In genomic region chr15:51234181-51234927, GRCh38 we compare ENCODE assay signal across 25 cellular contexts.
A peak's percentile ranks its signal among the peaks of the same experiment; 100 is the strongest.
DNase-seq lines count a peak whose midpoint lies in the region; ATAC-seq, FAIRE-seq and TF ChIP-seq lines count a peak whose summit lies in the region.
"Had no signal": no experiment of that assay in that cellular context is flagged by ENCODE, and none has a peak within 500 bp of the region (broad histone marks: within the 10 kb centered on the region; RNA-seq: fewer than 3 reads in every experiment).

No MANE protein-coding gene starts in this region.

- DNase-seq in GM12891 (ENCODE audit: insufficient read length, low spot score) = no peak
- peak; percentile 87 for DNase-seq in NB4 (ENCODE audit: low read depth)
- DNase-seq in esophagus muscularis mucosa (ENCODE audit: extremely low spot score) = peak; percentile 88
- no peak for DNase-seq in stimulated activated effector memory CD8-positive, alpha-beta T cell treated with anti-CD3 and anti-CD28 coated beads, Interleukin-12 subunit alpha, Interleukin-12 subunit beta, amount 100 ng/mL, for 72 hours (ENCODE audit: low spot score in 2 of 2)
- DNase-seq in HFFc6 = no peak
- no peak for DNase-seq in PC-9
- DNase-seq: activated CD4-positive, alpha-beta T cell treated with anti-CD3 and anti-CD28 coated beads for 1 hour; activated CD8-positive, alpha-beta memory T cell treated with anti-CD3 and anti-CD28 coated beads for 24 hours; activated T-cell treated with anti-CD3 and anti-CD28 coated beads, Interleukin-2, amount 50 U/mL, for 1 hour; amniotic stem cell; CD8-positive, alpha-beta T cell; DMS 273 treated with DMSO at 0.1 percent for 48 hours; effector CD8-positive, alpha-beta T cell; foreskin melanocyte; H7; left colon; mesendoderm; NCI-H1048; NCI-H2029; SHP77 treated with DMSO at 0.1 percent for 48 hours; spleen; stimulated activated CD4-positive, alpha-beta T cell treated with anti-CD3 and anti-CD28 coated beads, Interleukin-2, amount 100 ng/mL, for 48 hours; stimulated activated naive CD8-positive, alpha-beta T cell treated with anti-CD3 and anti-CD28 coated beads, Interleukin-15, Interleukin-2, amounts not matched to agents 100 U/mL and 50 U/mL, for 24 hours had no signal

- peaks cover 19% of the 10 kb centered on the region for H3K27me3 Mint-ChIP-seq in HFFc6 (ENCODE audit: insufficient read depth)

- H3K79me2 ChIP-seq in PC-9 (ENCODE audit: low read depth) = no peaks in the 10 kb centered on the region

- H3K4me1 Mint-ChIP-seq in stimulated activated effector memory CD8-positive, alpha-beta T cell treated with anti-CD3 and anti-CD28 coated beads, Interleukin-12 subunit alpha, Interleukin-12 subunit beta, amount 100 ng/mL, for 72 hours = no peaks in the 10 kb centered on the region
- H3K4me1 Mint-ChIP-seq in HFFc6 (ENCODE audit: low read depth) = no peaks in the 10 kb centered on the region

- TF ChIP-seq POLR2A in GM12891 (IDR thresholded peaks at IDR 0.05; ENCODE audit: low read depth, low read length) (no peak), NB4 (IDR thresholded peaks at IDR 0.05; ENCODE audit: extremely low read depth, insufficient read length) (no peak), esophagus muscularis mucosa (IDR thresholded peaks at IDR 0.05; ENCODE audit: low read depth) (no peak)

- H3K9me3 ChIP-seq in esophagus muscularis mucosa (no peaks in the 10 kb centered on the region), PC-9 (ENCODE audit: insufficient read depth, low read depth) (no peaks in the 10 kb centered on the region)
- H3K9me3 ChIP-seq: spleen had no signal

- H3K36me3 ChIP-seq in esophagus muscularis mucosa = no peaks in the 10 kb centered on the region
- no peaks in the 10 kb centered on the region for H3K36me3 ChIP-seq in PC-9 (ENCODE audit: low read depth)
- H3K36me3 ChIP-seq: spleen had no signal

- peak; percentile 50 for FAIRE-seq in GM12891 (lab: Jason Lieb, UNC)
- FAIRE-seq: colon had no signal

- no peaks in the 10 kb centered on the region for H3K4me1 ChIP-seq in esophagus muscularis mucosa
- H3K4me1 ChIP-seq in PC-9 (replicated peaks; ENCODE audit: insufficient read depth) = no peaks in the 10 kb centered on the region

- no peaks in the 10 kb centered on the region for H3F3A ChIP-seq in PC-9 (ENCODE audit: insufficient read depth, low read depth)

- WGBS in esophagus muscularis mucosa = 66% methylated on average over 14 of the region's 14 CpGs

- H3K36me3 Mint-ChIP-seq in stimulated activated effector memory CD8-positive, alpha-beta T cell treated with anti-CD3 and anti-CD28 coated beads, Interleukin-12 subunit alpha, Interleukin-12 subunit beta, amount 100 ng/mL, for 72 hours = no peaks in the 10 kb centered on the region
- no peaks in the 10 kb centered on the region for H3K36me3 Mint-ChIP-seq in HFFc6 (ENCODE audit: low read depth)
- H3K36me3 Mint-ChIP-seq: CD8-positive, alpha-beta T cell had no signal

- H2AFZ ChIP-seq in PC-9 = no peak overlapping the region

- TF ChIP-seq EP300 in esophagus muscularis mucosa (IDR thresholded peaks at IDR 0.05) = no peak

- no peak overlapping the region for H3K27ac Mint-ChIP-seq in stimulated activated effector memory CD8-positive, alpha-beta T cell treated with anti-CD3 and anti-CD28 coated beads, Interleukin-12 subunit alpha, Interleukin-12 subunit beta, amount 100 ng/mL, for 72 hours
- H3K27ac Mint-ChIP-seq in HFFc6 = no peak overlapping the region
- H3K27ac Mint-ChIP-seq: CD8-positive, alpha-beta T cell had no signal

- H3K4me3 Mint-ChIP-seq in stimulated activated effector memory CD8-positive, alpha-beta T cell treated with anti-CD3 and anti-CD28 coated beads, Interleukin-12 subunit alpha, Interleukin-12 subunit beta, amount 100 ng/mL, for 72 hours = no peak overlapping the region
- H3K4me3 Mint-ChIP-seq in HFFc6 = no peak overlapping the region
- H3K4me3 Mint-ChIP-seq: CD8-positive, alpha-beta T cell had no signal

- BruUV-seq in PC-9 (replicated peaks; lab: Mats Ljungman, UMichigan) = no TSS peak

- H3K27ac ChIP-seq in esophagus muscularis mucosa (replicated peaks in 1 of 4) = no peak overlapping the region
- H3K27ac ChIP-seq in PC-9 = no peak overlapping the region
- H3K27ac ChIP-seq: spleen had no signal

- H3K27me3 ChIP-seq in esophagus muscularis mucosa (peaks cover 0 to 18% (median 0%) of the 10 kb centered on the region in 4 donors), PC-9 (ENCODE audit: insufficient read depth, low read depth) (no peaks in the 10 kb centered on the region)

- POLR2A ChIA-PET in PC-9 (lab: Charles Lee; ENCODE audit: unreplicated experiment) = no interaction called here

- no peaks in the 10 kb centered on the region for H3K9me2 ChIP-seq in PC-9 (ENCODE audit: insufficient read depth)

- intact Hi-C loops in esophagus muscularis mucosa (cut with DNase I) (loop anchor here (5.0 kb wide), 2 partner anchors 148 to 168 kb away; no protein-coding TSS in a partner anchor), PC-9 (cut with micrococcal nuclease; ENCODE audit: unreplicated experiment) (no loop called here)

- peak overlapping the region; percentile 40 for H3K4me3 ChIP-seq in NB4 (ENCODE audit: low read depth, low read length)
- no peak overlapping the region for H3K4me3 ChIP-seq in esophagus muscularis mucosa
- no peak overlapping the region for H3K4me3 ChIP-seq in PC-9
- H3K4me3 ChIP-seq: spleen had no signal

- no peak overlapping the region for H3K4me2 ChIP-seq in PC-9

- CTCF ChIA-PET in PC-9 (lab: Charles Lee) = no interaction called here

- TF ChIP-seq CTCF in NB4 (IDR thresholded peaks at IDR 0.05; ENCODE audit: low read depth, low read length) = no peak
- TF ChIP-seq CTCF in esophagus muscularis mucosa (IDR thresholded peaks at IDR 0.05) = no peak
- TF ChIP-seq CTCF in HFFc6 (IDR thresholded peaks at IDR 0.05) = no peak
- TF ChIP-seq CTCF in PC-9 (conservative IDR thresholded peaks at IDR 0.05) = no peak

- no peaks in the 10 kb centered on the region for H4K20me1 ChIP-seq in PC-9 (ENCODE audit: insufficient read depth)

- peak; percentile 20 for ATAC-seq in stimulated activated effector memory CD8-positive, alpha-beta T cell treated with anti-CD3 and anti-CD28 coated beads, Interleukin-12 subunit alpha, Interleukin-12 subunit beta, amount 100 ng/mL, for 72 hours
- ATAC-seq in HG03442 (IDR thresholded peaks at IDR 0.05; ENCODE audit: unreplicated experiment) = no peak
- ATAC-seq: CD8-positive, alpha-beta T cell; left colon; stimulated activated naive CD8-positive, alpha-beta T cell treated with anti-CD3 and anti-CD28 coated beads, Interleukin-15, Interleukin-2, amounts not matched to agents 100 U/mL and 50 U/mL, for 24 hours had no signal

- H3K9me3 Mint-ChIP-seq in stimulated activated effector memory CD8-positive, alpha-beta T cell treated with anti-CD3 and anti-CD28 coated beads, Interleukin-12 subunit alpha, Interleukin-12 subunit beta, amount 100 ng/mL, for 72 hours = no peaks in the 10 kb centered on the region
- H3K9me3 Mint-ChIP-seq in HFFc6 = no peaks in the 10 kb centered on the region
- H3K9me3 Mint-ChIP-seq: CD8-positive, alpha-beta T cell had no signal

TF ChIP-seq in GM12891, 5 proteins besides CTCF, POLR2A, EP300 and RAD21:
- TF ChIP-seq SPI1 (IDR thresholded peaks at IDR 0.05; ENCODE audit: low read depth, low read length) (no peak), POLR2AphosphoS5 (IDR thresholded peaks at IDR 0.05; ENCODE audit: low read depth, low read length) (no peak), POU2F2 (IDR thresholded peaks at IDR 0.05; ENCODE audit: low read depth, low read length) (no peak), TAF1 (IDR thresholded peaks at IDR 0.05; ENCODE audit: low read depth, low read length) (no peak), PAX5 (IDR thresholded peaks at IDR 0.05; ENCODE audit: insufficient read depth, low read length, severe bottlenecking) (no peak)

Comparison
In these comparisons a context has a peak if more than half of its experiments do, and no peak if none do; other contexts are left out.
1. DNase-seq: peak in NB4 (single experiment) and esophagus muscularis mucosa (single experiment); none in GM12891 (single experiment), stimulated activated effector memory CD8-positive, alpha-beta T cell treated with anti-CD3 and anti-CD28 coated beads, Interleukin-12 subunit alpha, Interleukin-12 subunit beta, amount 100 ng/mL, for 72 hours (0 of 2), HFFc6 (single experiment) and PC-9 (0 of 2).